ENCODE assay signal across 10 cellular contexts in genomic region chr6:111870054-111870750, GRCh38. TPM values are rescaled to one million over a fixed set of nuclear protein-coding genes. Genes with fewer than 3 reads are reported as not detected.
DNase-seq lines count a peak whose midpoint lies in the region; ATAC-seq lines count a peak whose summit lies in the region.
"Had no signal": no experiment of that assay in that cellular context is flagged by ENCODE, and none has a peak within 500 bp of the region (broad histone marks: within the 10 kb centered on the region; RNA-seq: fewer than 3 reads in every experiment).

No MANE protein-coding gene starts in this region.

- H3K27ac Mint-ChIP-seq in activated T-cell treated with anti-CD3 and anti-CD28 coated beads, Interleukin-2, amount 50 U/mL, for 24 hours, result peak overlapping the region; percentile 98
- no peak overlapping the region for H3K27ac Mint-ChIP-seq in stimulated activated memory B cell treated with anti-CD40 and anti-IgM and Interleukin-4, amounts not matched to agents 10 μg/mL and 1 μg/mL and 100 μg/mL, for 72 hours

- H3K9ac ChIP-seq in endocrine pancreas (ENCODE audit: control insufficient read depth, insufficient read depth, low read length), result no peak overlapping the region

- peaks cover 6% of the 10 kb centered on the region for H3K4me1 ChIP-seq in endocrine pancreas (ENCODE audit: control insufficient read depth, insufficient read depth, low read length)

- no peaks in the 10 kb centered on the region for H3K27me3 ChIP-seq in endocrine pancreas (ENCODE audit: control insufficient read depth, insufficient read depth, low read length)

- H3K27me3 Mint-ChIP-seq in activated T-cell treated with anti-CD3 and anti-CD28 coated beads, Interleukin-2, amount 50 U/mL, for 24 hours, result no peaks in the 10 kb centered on the region
- no peaks in the 10 kb centered on the region for H3K27me3 Mint-ChIP-seq in stimulated activated memory B cell treated with anti-CD40 and anti-IgM and Interleukin-4, amounts not matched to agents 10 μg/mL and 1 μg/mL and 100 μg/mL, for 72 hours

- H3K4me3 ChIP-seq in endocrine pancreas (ENCODE audit: control insufficient read depth, insufficient read depth, low read length), result peak overlapping the region; percentile 85

- in situ Hi-C loops in SK-MEL-5 (cut with HindIII; ENCODE audit: low pct_unique_long_range_greater_than_20kb, low sequenced_read_pairs), result no loop called here

- H3K36me3 ChIP-seq in endocrine pancreas (ENCODE audit: control insufficient read depth, insufficient read depth, low read length), result no peaks in the 10 kb centered on the region

- H3K36me3 Mint-ChIP-seq in activated T-cell treated with anti-CD3 and anti-CD28 coated beads, Interleukin-2, amount 50 U/mL, for 24 hours (ENCODE audit: low read depth), result peaks cover 70% of the 10 kb centered on the region
- peaks cover 15% of the 10 kb centered on the region for H3K36me3 Mint-ChIP-seq in stimulated activated memory B cell treated with anti-CD40 and anti-IgM and Interleukin-4, amounts not matched to agents 10 μg/mL and 1 μg/mL and 100 μg/mL, for 72 hours

- no peak for ATAC-seq in stimulated activated memory B cell treated with anti-CD40 and anti-IgM and Interleukin-4, amounts not matched to agents 10 μg/mL and 1 μg/mL and 100 μg/mL, for 72 hours
- ATAC-seq in GM21528 (IDR thresholded peaks at IDR 0.05; ENCODE audit: low FRiP score, unreplicated experiment) (no peak), GM18909 (IDR thresholded peaks at IDR 0.05; ENCODE audit: poor library complexity, unreplicated experiment) (no peak)

- H3K4me1 Mint-ChIP-seq in activated T-cell treated with anti-CD3 and anti-CD28 coated beads, Interleukin-2, amount 50 U/mL, for 24 hours (ENCODE audit: low read depth), result peaks cover 71% of the 10 kb centered on the region
- peaks cover 56% of the 10 kb centered on the region for H3K4me1 Mint-ChIP-seq in stimulated activated memory B cell treated with anti-CD40 and anti-IgM and Interleukin-4, amounts not matched to agents 10 μg/mL and 1 μg/mL and 100 μg/mL, for 72 hours

- no peak for DNase-seq in activated T-cell treated with anti-CD3 and anti-CD28 coated beads, Interleukin-2, amount 50 U/mL, for 24 hours
- DNase-seq in activated T-cell treated with anti-CD3 and anti-CD28 coated beads for 4 hours (no peak), SK-MEL-5 (ENCODE audit: low read depth, low spot score) (peak; percentile 25), midbrain (lab: John Stamatoyannopoulos, UW) (no peak)
- DNase-seq: activated effector memory CD4-positive, alpha-beta T cell treated with Interleukin-2 at 50 U/mL for 16 hours; NCI-H1048 had no signal

- H3K9me3 ChIP-seq in endocrine pancreas (ENCODE audit: control insufficient read depth, low read length), result no peaks in the 10 kb centered on the region

- H3K9me3 Mint-ChIP-seq in activated T-cell treated with anti-CD3 and anti-CD28 coated beads, Interleukin-2, amount 50 U/mL, for 24 hours, result no peaks in the 10 kb centered on the region
- no peaks in the 10 kb centered on the region for H3K9me3 Mint-ChIP-seq in stimulated activated memory B cell treated with anti-CD40 and anti-IgM and Interleukin-4, amounts not matched to agents 10 μg/mL and 1 μg/mL and 100 μg/mL, for 72 hours

- peak overlapping the region; percentile 98 for H3K4me3 Mint-ChIP-seq in activated T-cell treated with anti-CD3 and anti-CD28 coated beads, Interleukin-2, amount 50 U/mL, for 24 hours
- H3K4me3 Mint-ChIP-seq in stimulated activated memory B cell treated with anti-CD40 and anti-IgM and Interleukin-4, amounts not matched to agents 10 μg/mL and 1 μg/mL and 100 μg/mL, for 72 hours, result peak overlapping the region; percentile 52

RNA-seq across cellular contexts. Expression of gene FYN, which starts 3.0 kb away (rescaled TPM):
- total RNA-seq in SK-MEL-5 (2014; rRNA removed; shearing (Covaris generic)), result 60.6 and 72.8 TPM in 2 replicates
- polyA plus RNA-seq in SK-MEL-5 (2015; cell fraction: cytosol; rRNA removed), result 91.3 and 103 TPM in 2 replicates
- 148 and 214 TPM in 2 replicates for polyA plus RNA-seq in SK-MEL-5 (2015; cell fraction: nucleus; rRNA removed)
